7 cellular contexts compared by ENCODE assay signal in genomic region chr11:117096973-117097566, GRCh38. TPM values are rescaled to one million over a fixed set of nuclear protein-coding genes. Genes with fewer than 3 reads are reported as not detected.
DNase-seq lines count a peak whose midpoint lies in the region; ATAC-seq and TF ChIP-seq lines count a peak whose summit lies in the region.

No MANE protein-coding gene starts in this region.

- H3K27ac Mint-ChIP-seq in WTC11 = peak overlapping the region; percentile 95
- peak overlapping the region; percentile 95 for H3K27ac Mint-ChIP-seq in stimulated activated effector memory CD8-positive, alpha-beta T cell treated with anti-CD3 and anti-CD28 coated beads, Interleukin-12 subunit alpha, Interleukin-12 subunit beta, amount 100 ng/mL, for 72 hours

- H3K4me3 Mint-ChIP-seq in WTC11 = peak overlapping the region; percentile 92
- H3K4me3 Mint-ChIP-seq in stimulated activated effector memory CD8-positive, alpha-beta T cell treated with anti-CD3 and anti-CD28 coated beads, Interleukin-12 subunit alpha, Interleukin-12 subunit beta, amount 100 ng/mL, for 72 hours = peak overlapping the region; percentile 90

- CTCF ChIA-PET in WTC11 (lab: Charles Lee) = interaction anchor here (0.5 to 2.1 kb wide), 11 partner anchors 9 to 306 kb away, joined by 3 to 11 read pairs (median 4); partner anchors contain the start of genes APOA5, APOC3 and PAFAH1B2

- peaks cover 5% of the 10 kb centered on the region for H3K9me3 Mint-ChIP-seq in WTC11
- H3K9me3 Mint-ChIP-seq in stimulated activated effector memory CD8-positive, alpha-beta T cell treated with anti-CD3 and anti-CD28 coated beads, Interleukin-12 subunit alpha, Interleukin-12 subunit beta, amount 100 ng/mL, for 72 hours = peaks cover 4% of the 10 kb centered on the region

- H3K27ac ChIP-seq in HL-60 (replicated peaks) = peak overlapping the region; percentile 77
- no peak overlapping the region for H3K27ac ChIP-seq in iPS DF 6.9 (ENCODE audit: low read length)

- H3K4me3 ChIP-seq in HL-60 (replicated peaks; ENCODE audit: insufficient read depth, low read length) (peak overlapping the region; percentile 84), iPS DF 6.9 (ENCODE audit: low read length) (peak overlapping the region; percentile 100; the same call in 1 of the 2 replicates)

- H3K4me1 Mint-ChIP-seq in WTC11 = peaks cover 40% of the 10 kb centered on the region
- peaks cover 81% of the 10 kb centered on the region for H3K4me1 Mint-ChIP-seq in stimulated activated effector memory CD8-positive, alpha-beta T cell treated with anti-CD3 and anti-CD28 coated beads, Interleukin-12 subunit alpha, Interleukin-12 subunit beta, amount 100 ng/mL, for 72 hours

- POLR2A ChIA-PET in WTC11 (lab: Charles Lee) = interaction anchor here (1.0 kb wide), 2 partner anchors 276 to 306 kb away, joined by 3 read pairs; partner anchors contain the start of gene APOA5

- H3K4me1 ChIP-seq in iPS DF 6.9 (ENCODE audit: control insufficient read depth, insufficient read depth, low read length) = no peaks in the 10 kb centered on the region

- H3K36me3 Mint-ChIP-seq in WTC11 = peaks cover 5% of the 10 kb centered on the region
- H3K36me3 Mint-ChIP-seq in stimulated activated effector memory CD8-positive, alpha-beta T cell treated with anti-CD3 and anti-CD28 coated beads, Interleukin-12 subunit alpha, Interleukin-12 subunit beta, amount 100 ng/mL, for 72 hours = peaks cover 42% of the 10 kb centered on the region

- no peaks in the 10 kb centered on the region for H3K27me3 ChIP-seq in HL-60 (ENCODE audit: insufficient read depth, poor library complexity, severe bottlenecking)
- no peaks in the 10 kb centered on the region for H3K27me3 ChIP-seq in iPS DF 6.9 (ENCODE audit: control insufficient read depth, insufficient read depth, low read length)

- no peak for TF ChIP-seq CTCF in HL-60 (IDR thresholded peaks at IDR 0.05; ENCODE audit: insufficient read depth, low read length)
- TF ChIP-seq CTCF in WTC11 (IDR thresholded peaks at IDR 0.05) = no peak

- WGBS in iPS DF 6.9 (ENCODE audit: insufficient coverage, insufficient read length) = no CpG with 5 or more reads among the region's 9 CpGs

- no peaks in the 10 kb centered on the region for H3K36me3 ChIP-seq in iPS DF 6.9 (ENCODE audit: control insufficient read depth, insufficient read depth, low read length)

- H3K9me3 ChIP-seq in iPS DF 6.9 (ENCODE audit: control insufficient read depth, insufficient read depth, low read length) = no peaks in the 10 kb centered on the region

- DNase-seq in HL-60 (ENCODE audit: low read depth in 1 of 2, low spot score in 1 of 2) (no peak), WTC11 (ENCODE audit: low spot score) (no peak), iPS DF 6.9 (ENCODE audit: low read depth, low spot score) (no peak), NCI-H345 treated with DMSO at 0.1 percent for 48 hours (lab: John Stamatoyannopoulos, UW; ENCODE audit: unreplicated experiment) (no peak)
- no peak for DNase-seq in stimulated activated effector memory CD8-positive, alpha-beta T cell treated with anti-CD3 and anti-CD28 coated beads, Interleukin-12 subunit alpha, Interleukin-12 subunit beta, amount 100 ng/mL, for 72 hours (ENCODE audit: low spot score in 2 of 2)

- ATAC-seq in WTC11 = no peak
- no peak for ATAC-seq in stimulated activated effector memory CD8-positive, alpha-beta T cell treated with anti-CD3 and anti-CD28 coated beads, Interleukin-12 subunit alpha, Interleukin-12 subunit beta, amount 100 ng/mL, for 72 hours
- no peak for ATAC-seq in HG03097 (IDR thresholded peaks at IDR 0.05; ENCODE audit: low FRiP score, unreplicated experiment)
- no peak for ATAC-seq in GM21360 (IDR thresholded peaks at IDR 0.05; ENCODE audit: unreplicated experiment)

- no peaks in the 10 kb centered on the region for H3K27me3 Mint-ChIP-seq in WTC11 (ENCODE audit: low read depth)

TF ChIP-seq in WTC11, 78 proteins besides CTCF, POLR2A, EP300 and RAD21:
- no peak for TF ChIP-seq ZNF396 (CRISPR knock-in tag; IDR thresholded peaks at IDR 0.05; ENCODE audit: borderline replicate concordance)
- no peak for TF ChIP-seq GRHL2 (CRISPR knock-in tag; IDR thresholded peaks at IDR 0.05; ENCODE audit: insufficient replicate concordance, severe bottlenecking)
- TF ChIP-seq ATF3 (CRISPR knock-in tag; conservative IDR thresholded peaks at IDR 0.05) = no peak
- TF ChIP-seq AR (CRISPR knock-in tag; IDR thresholded peaks at IDR 0.05) = no peak
- TF ChIP-seq HMGA2 (CRISPR knock-in tag; IDR thresholded peaks at IDR 0.05) = no peak
- TF ChIP-seq CREM (CRISPR knock-in tag; IDR thresholded peaks at IDR 0.05) = no peak
- no peak for TF ChIP-seq NR3C1 (CRISPR knock-in tag; conservative IDR thresholded peaks at IDR 0.05; ENCODE audit: low read depth)
- no peak for TF ChIP-seq MYBL2 (CRISPR knock-in tag; IDR thresholded peaks at IDR 0.05)
- no peak for TF ChIP-seq KAT7 (CRISPR knock-in tag; IDR thresholded peaks at IDR 0.05; ENCODE audit: borderline replicate concordance)
- no peak for TF ChIP-seq ZNF416 (CRISPR knock-in tag; IDR thresholded peaks at IDR 0.05)
TF ChIP-seq in WTC11: peak in this region for 0.

RNA-seq across cellular contexts. Expression of gene SIK3, which starts 1.2 kb away (rescaled TPM):
- total RNA-seq in WTC11 (2021) = 26.4 to 34.4 TPM (median 29.6 TPM) in 3 replicates

RNA-seq across cellular contexts. Expression of gene PAFAH1B2, which starts 47.0 kb away (rescaled TPM):
- total RNA-seq in WTC11 (2021) = 132 to 138 TPM (median 133 TPM) in 3 replicates
